Comparison of ENCODE assay signal across 32 cellular contexts in genomic region chr10:1746796-1747195, GRCh38. TPM values are rescaled to one million over a fixed set of nuclear protein-coding genes. Genes with fewer than 3 reads are reported as not detected.
"Had no signal": no experiment of that assay in that cellular context is flagged by ENCODE, and none has a peak within 500 bp of the region (broad histone marks: within the 10 kb centered on the region; RNA-seq: fewer than 3 reads in every experiment).

No MANE protein-coding gene starts in this region.

- H3K27me3 ChIP-seq: adrenal gland, body of pancreas, Peyer's patch had no signal

- FAIRE-seq: astrocyte, TTC549 had no signal

- H3K27ac ChIP-seq: adrenal gland, body of pancreas, breast epithelium, Peyer's patch, SJSA1 had no signal

- DNase-seq: activated CD4-positive, alpha-beta T cell treated with anti-CD3 and anti-CD28 coated beads, Interleukin-2, amount 10 ng/mL, durations not matched to agents 24 days and 14 days; activated CD4-positive, alpha-beta T cell treated with anti-CD3 and anti-CD28 coated beads, Interleukin-2, amount 50 U/mL, for 4 hours; activated CD8-positive, alpha-beta T cell treated with anti-CD3 and anti-CD28 coated beads for 36 hours; activated gamma-delta T cell; activated naive CD4-positive, alpha-beta T cell treated with anti-CD3 and anti-CD28 coated beads for 36 hours; activated T-cell treated with anti-CD3 and anti-CD28 coated beads, Interleukin-2, amount 50 U/mL, for 24 hours; adrenal gland; body of pancreas; caudate nucleus; MM.1S; MV-4-11; NCI-H1092; NCI-H1436 treated with DMSO at 0.1 percent for 48 hours; NCI-H1694 treated with DMSO at 0.1 percent for 48 hours; NCI-H2029 treated with DMSO at 0.1 percent for 48 hours; NCI-H2107; NCI-H2171; NCI-H510A; NCI-H526; NCI-H748 treated with DMSO at 0.1 percent for 48 hours; NK-92 treated with Interleukin-12 subunit alpha and Interleukin-12 subunit beta, amount 100 ng/mL, for 24 hours; PC-3; Peyer's patch; RPMI8226; SHP77 treated with DMSO at 0.1 percent for 48 hours had no signal

- H3K4me3 ChIP-seq: adrenal gland, body of pancreas, breast epithelium, Peyer's patch, SJSA1 had no signal

- H3K9me3 ChIP-seq: adrenal gland, body of pancreas, SJSA1, SK-N-SH had no signal

- H3K36me3 ChIP-seq: adrenal gland, breast epithelium, Peyer's patch, SJSA1 had no signal

- H3K9ac ChIP-seq: SK-N-SH had no signal

- H3K4me1 ChIP-seq: adrenal gland, body of pancreas, breast epithelium, Peyer's patch, SJSA1 had no signal

- ATAC-seq: activated CD8-positive, alpha-beta T cell treated with anti-CD3 and anti-CD28 coated beads for 36 hours; activated naive CD4-positive, alpha-beta T cell treated with anti-CD3 and anti-CD28 coated beads, Interleukin-2, amount 50 U/mL, for 72 hours; body of pancreas; PC-3 had no signal

- H3K4me2 ChIP-seq: SK-N-SH had no signal

RNA-seq across cellular contexts. Expression of gene ADARB2, which starts 9.5 kb away (rescaled TPM):
- total RNA-seq: activated CD4-positive, alpha-beta T cell treated with anti-CD3 and anti-CD28 coated beads, Interleukin-2, amount 10 ng/mL, durations not matched to agents 24 days and 14 days; activated CD8-positive, alpha-beta memory T cell treated with anti-CD3 and anti-CD28 coated beads for 36 hours; PC-3; SJSA1 had no signal
- polyA plus RNA-seq: SK-N-SH had no signal
